In genomic region chr1:19765623-19766022, GRCh38 we compare ENCODE assay signal across 9 cellular contexts. TPM values are rescaled to one million over a fixed set of nuclear protein-coding genes. Genes with fewer than 3 reads are reported as not detected.
DNase-seq lines count a peak whose midpoint lies in the region; ATAC-seq and TF ChIP-seq lines count a peak whose summit lies in the region.
"Had no signal": no experiment of that assay in that cellular context is flagged by ENCODE, and none has a peak within 500 bp of the region (broad histone marks: within the 10 kb centered on the region; RNA-seq: fewer than 3 reads in every experiment).

No MANE protein-coding gene starts in this region.

- peaks cover 16% of the 10 kb centered on the region for H3K4me1 ChIP-seq in endodermal cell (ENCODE audit: control insufficient read depth, insufficient read depth, low read length)
- H3K4me1 ChIP-seq: parathyroid adenoma had no signal

- H3K4me3 Mint-ChIP-seq in Calu3 (ENCODE audit: low read depth, unreplicated experiment): no peak overlapping the region
- H3K4me3 Mint-ChIP-seq in endodermal cell: no peak overlapping the region
- H3K4me3 Mint-ChIP-seq in natural killer cell treated with Interleukin-12 subunit alpha and Interleukin-12 subunit beta and Interleukin-15 and Interleukin-18, amount 100 ng/mL, for 72 hours: no peak overlapping the region

- H3K9me3 Mint-ChIP-seq in Calu3 (ENCODE audit: low read depth, unreplicated experiment) (no peaks in the 10 kb centered on the region), endodermal cell (no peaks in the 10 kb centered on the region)
- H3K9me3 Mint-ChIP-seq in natural killer cell treated with Interleukin-12 subunit alpha and Interleukin-12 subunit beta and Interleukin-15 and Interleukin-18, amount 100 ng/mL, for 72 hours: no peaks in the 10 kb centered on the region

- no peak overlapping the region for H3K4me3 ChIP-seq in endodermal cell (ENCODE audit: low read length)

- H3K36me3 ChIP-seq in endodermal cell (ENCODE audit: control insufficient read depth, insufficient read depth, low read length): no peaks in the 10 kb centered on the region

- CTCF ChIA-PET in Calu3 (lab: Charles Lee): interaction anchor here (1.0 to 1.3 kb wide), 4 partner anchors 11 to 107 kb away, joined by 4 to 12 read pairs (median 4); partner anchors contain the start of gene RNF186
- CTCF ChIA-PET in RWPE1 (lab: Yijun Ruan, JAX): interaction anchor here (0.6 kb wide), 1 partner anchor 793 kb away, joined by 3 read pairs; no protein-coding TSS in a partner anchor

- intact Hi-C loops in Calu3 (cut with micrococcal nuclease; ENCODE audit: unreplicated experiment) (no loop called here), left ventricle myocardium superior (cut with micrococcal nuclease) (no loop called here), sciatic nerve (cut with DNase I) (loop anchor here (10.0 kb wide), 1 partner anchor 49 kb away; the partner anchor contains the start of gene RNF186)

- TF ChIP-seq CTCF in Calu3 (IDR thresholded peaks at IDR 0.05; ENCODE audit: unreplicated experiment) (no peak), RWPE1 (conservative IDR thresholded peaks at IDR 0.05; ENCODE audit: low read depth) (no peak), endodermal cell (conservative IDR thresholded peaks at IDR 0.05) (no peak)

- H3K27ac ChIP-seq in RWPE1: peak overlapping the region; percentile 63
- no peak overlapping the region for H3K27ac ChIP-seq in endodermal cell (ENCODE audit: low read depth, low read length)
- H3K27ac ChIP-seq: parathyroid adenoma had no signal

- peak; percentile 62 for DNase-seq in Calu3
- peak; percentile 94 for DNase-seq in RWPE1 (ENCODE audit: low spot score)
- peak; percentile 81 for DNase-seq in endodermal cell
- DNase-seq in putamen (ENCODE audit: low spot score): peak; percentile 79
- DNase-seq in left ventricle myocardium superior: no peak
- no peak for DNase-seq in COLO668 (lab: John Stamatoyannopoulos, UW; ENCODE audit: unreplicated experiment)
- no peak for DNase-seq in sciatic nerve (ENCODE audit: low spot score)
- DNase-seq in natural killer cell treated with Interleukin-12 subunit alpha and Interleukin-12 subunit beta and Interleukin-15 and Interleukin-18, amount 100 ng/mL, for 72 hours (ENCODE audit: low spot score): no peak

- H3K27me3 ChIP-seq in endodermal cell (ENCODE audit: control insufficient read depth, insufficient read depth, low read length, poor library complexity, severe bottlenecking): no peaks in the 10 kb centered on the region

- H3K9me3 ChIP-seq in endodermal cell (ENCODE audit: control insufficient read depth, low read length): no peaks in the 10 kb centered on the region

- ATAC-seq in left ventricle myocardium superior (no peak), sciatic nerve (no peak)
- ATAC-seq in natural killer cell treated with Interleukin-12 subunit alpha and Interleukin-12 subunit beta and Interleukin-15 and Interleukin-18, amount 100 ng/mL, for 72 hours: no peak

- POLR2A ChIA-PET in RWPE1 (lab: Yijun Ruan, JAX; ENCODE audit: low non-redundant PET): no interaction called here

- BruUV-seq in Calu3 (replicated peaks; lab: Mats Ljungman, UMichigan): no TSS peak

- H3K27me3 Mint-ChIP-seq in Calu3 (ENCODE audit: unreplicated experiment) (no peaks in the 10 kb centered on the region), endodermal cell (ENCODE audit: insufficient read depth) (no peaks in the 10 kb centered on the region)
- no peaks in the 10 kb centered on the region for H3K27me3 Mint-ChIP-seq in natural killer cell treated with Interleukin-12 subunit alpha and Interleukin-12 subunit beta and Interleukin-15 and Interleukin-18, amount 100 ng/mL, for 72 hours

- peaks cover 5% of the 10 kb centered on the region for H3K36me3 Mint-ChIP-seq in Calu3 (ENCODE audit: insufficient read depth, unreplicated experiment)
- no peaks in the 10 kb centered on the region for H3K36me3 Mint-ChIP-seq in endodermal cell (ENCODE audit: low read depth)
- H3K36me3 Mint-ChIP-seq in natural killer cell treated with Interleukin-12 subunit alpha and Interleukin-12 subunit beta and Interleukin-15 and Interleukin-18, amount 100 ng/mL, for 72 hours: no peaks in the 10 kb centered on the region

- WGBS in endodermal cell (ENCODE audit: insufficient coverage in 1 of 2, insufficient read length in 1 of 2), 2 experiments: 43 to 64% methylated on average over 5 to 10 of the region's 10 CpGs

- H3K27ac Mint-ChIP-seq in Calu3 (ENCODE audit: unreplicated experiment): peak overlapping the region; percentile 50
- H3K27ac Mint-ChIP-seq in endodermal cell: no peak overlapping the region
- no peak overlapping the region for H3K27ac Mint-ChIP-seq in natural killer cell treated with Interleukin-12 subunit alpha and Interleukin-12 subunit beta and Interleukin-15 and Interleukin-18, amount 100 ng/mL, for 72 hours

- H3K4me1 Mint-ChIP-seq in Calu3 (ENCODE audit: low read depth, unreplicated experiment): peaks cover 20% of the 10 kb centered on the region
- peaks cover 33% of the 10 kb centered on the region for H3K4me1 Mint-ChIP-seq in endodermal cell
- H3K4me1 Mint-ChIP-seq in natural killer cell treated with Interleukin-12 subunit alpha and Interleukin-12 subunit beta and Interleukin-15 and Interleukin-18, amount 100 ng/mL, for 72 hours (ENCODE audit: low read depth in 2 of 2): peaks cover 0 to 9% of the 10 kb centered on the region in 2 donors

- no peak overlapping the region for H3K9ac ChIP-seq in endodermal cell (ENCODE audit: extremely low read depth, low read length, poor library complexity, severe bottlenecking)
- H3K9ac ChIP-seq: parathyroid adenoma had no signal

RNA-seq across cellular contexts. Expression of gene TMCO4, which starts 34.1 kb away (rescaled TPM):
- total RNA-seq in Calu3 (2022): 12.0 and 13.5 TPM in 2 replicates
- total RNA-seq in endodermal cell: 1 to 10 TPM; 6.2 to 6.6 TPM
- 0.78 TPM for polyA plus RNA-seq in endodermal cell (2013, experiment 1 of 2)
- 0.50 TPM for polyA plus RNA-seq in endodermal cell (2013, experiment 2 of 2)
- total RNA-seq in left ventricle myocardium superior: 8.9 TPM
- 23.0 TPM for total RNA-seq in sciatic nerve
- total RNA-seq in natural killer cell treated with Interleukin-12 subunit alpha and Interleukin-12 subunit beta and Interleukin-15 and Interleukin-18, amount 100 ng/mL, for 72 hours: 10 to 100 TPM; 11.7 to 20.3 TPM

RNA-seq across cellular contexts. Expression of gene RNF186, which starts 49.5 kb away (rescaled TPM):
- total RNA-seq in Calu3 (2022): not detected in 2 replicates
- not detected for total RNA-seq in endodermal cell
- polyA plus RNA-seq in endodermal cell (2013, experiment 1 of 2): not detected
- not detected for polyA plus RNA-seq in endodermal cell (2013, experiment 2 of 2)
- not detected for total RNA-seq in left ventricle myocardium superior
- total RNA-seq in sciatic nerve: not detected
- total RNA-seq in natural killer cell treated with Interleukin-12 subunit alpha and Interleukin-12 subunit beta and Interleukin-15 and Interleukin-18, amount 100 ng/mL, for 72 hours: not detected

Comparison
In these comparisons a context has a peak if more than half of its experiments do, and no peak if none do; other contexts are left out.
1. DNase-seq: peak in Calu3 (single experiment), RWPE1 (single experiment), endodermal cell (single experiment) and putamen (single experiment); none in left ventricle myocardium superior (single experiment), COLO668 (single experiment), sciatic nerve (single experiment) and natural killer cell treated with Interleukin-12 subunit alpha and Interleukin-12 subunit beta and Interleukin-15 and Interleukin-18, amount 100 ng/mL, for 72 hours (single experiment).